In the genomic region with DNA sequence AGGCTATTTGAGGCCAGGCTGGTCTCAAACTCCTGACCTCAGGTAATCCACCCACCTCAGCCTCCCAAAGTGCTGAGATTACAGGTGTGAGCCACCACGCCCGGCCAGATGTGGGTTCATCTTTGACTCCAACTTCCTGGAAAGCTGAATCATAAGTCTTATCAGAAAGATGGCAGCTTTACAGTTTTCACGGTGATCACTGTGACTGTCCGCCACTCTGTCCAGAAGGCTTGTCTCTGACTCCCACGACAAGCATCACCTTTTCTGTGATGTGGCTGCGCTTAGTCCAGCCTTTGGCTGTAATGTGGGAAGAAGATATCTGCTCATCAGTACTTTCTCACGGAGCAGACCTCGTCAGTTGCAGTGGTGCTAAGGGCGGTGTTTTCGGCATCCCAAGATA, we compare ENCODE assay signal across 1 cellular context.
TF ChIP-seq lines count a peak whose summit lies in the region.

No MANE protein-coding gene starts in this region.

TF ChIP-seq in K562, 482 proteins besides CTCF, POLR2A, EP300 and RAD21 (continued from another document and continues in another):
- TF ChIP-seq, protein P1, sequence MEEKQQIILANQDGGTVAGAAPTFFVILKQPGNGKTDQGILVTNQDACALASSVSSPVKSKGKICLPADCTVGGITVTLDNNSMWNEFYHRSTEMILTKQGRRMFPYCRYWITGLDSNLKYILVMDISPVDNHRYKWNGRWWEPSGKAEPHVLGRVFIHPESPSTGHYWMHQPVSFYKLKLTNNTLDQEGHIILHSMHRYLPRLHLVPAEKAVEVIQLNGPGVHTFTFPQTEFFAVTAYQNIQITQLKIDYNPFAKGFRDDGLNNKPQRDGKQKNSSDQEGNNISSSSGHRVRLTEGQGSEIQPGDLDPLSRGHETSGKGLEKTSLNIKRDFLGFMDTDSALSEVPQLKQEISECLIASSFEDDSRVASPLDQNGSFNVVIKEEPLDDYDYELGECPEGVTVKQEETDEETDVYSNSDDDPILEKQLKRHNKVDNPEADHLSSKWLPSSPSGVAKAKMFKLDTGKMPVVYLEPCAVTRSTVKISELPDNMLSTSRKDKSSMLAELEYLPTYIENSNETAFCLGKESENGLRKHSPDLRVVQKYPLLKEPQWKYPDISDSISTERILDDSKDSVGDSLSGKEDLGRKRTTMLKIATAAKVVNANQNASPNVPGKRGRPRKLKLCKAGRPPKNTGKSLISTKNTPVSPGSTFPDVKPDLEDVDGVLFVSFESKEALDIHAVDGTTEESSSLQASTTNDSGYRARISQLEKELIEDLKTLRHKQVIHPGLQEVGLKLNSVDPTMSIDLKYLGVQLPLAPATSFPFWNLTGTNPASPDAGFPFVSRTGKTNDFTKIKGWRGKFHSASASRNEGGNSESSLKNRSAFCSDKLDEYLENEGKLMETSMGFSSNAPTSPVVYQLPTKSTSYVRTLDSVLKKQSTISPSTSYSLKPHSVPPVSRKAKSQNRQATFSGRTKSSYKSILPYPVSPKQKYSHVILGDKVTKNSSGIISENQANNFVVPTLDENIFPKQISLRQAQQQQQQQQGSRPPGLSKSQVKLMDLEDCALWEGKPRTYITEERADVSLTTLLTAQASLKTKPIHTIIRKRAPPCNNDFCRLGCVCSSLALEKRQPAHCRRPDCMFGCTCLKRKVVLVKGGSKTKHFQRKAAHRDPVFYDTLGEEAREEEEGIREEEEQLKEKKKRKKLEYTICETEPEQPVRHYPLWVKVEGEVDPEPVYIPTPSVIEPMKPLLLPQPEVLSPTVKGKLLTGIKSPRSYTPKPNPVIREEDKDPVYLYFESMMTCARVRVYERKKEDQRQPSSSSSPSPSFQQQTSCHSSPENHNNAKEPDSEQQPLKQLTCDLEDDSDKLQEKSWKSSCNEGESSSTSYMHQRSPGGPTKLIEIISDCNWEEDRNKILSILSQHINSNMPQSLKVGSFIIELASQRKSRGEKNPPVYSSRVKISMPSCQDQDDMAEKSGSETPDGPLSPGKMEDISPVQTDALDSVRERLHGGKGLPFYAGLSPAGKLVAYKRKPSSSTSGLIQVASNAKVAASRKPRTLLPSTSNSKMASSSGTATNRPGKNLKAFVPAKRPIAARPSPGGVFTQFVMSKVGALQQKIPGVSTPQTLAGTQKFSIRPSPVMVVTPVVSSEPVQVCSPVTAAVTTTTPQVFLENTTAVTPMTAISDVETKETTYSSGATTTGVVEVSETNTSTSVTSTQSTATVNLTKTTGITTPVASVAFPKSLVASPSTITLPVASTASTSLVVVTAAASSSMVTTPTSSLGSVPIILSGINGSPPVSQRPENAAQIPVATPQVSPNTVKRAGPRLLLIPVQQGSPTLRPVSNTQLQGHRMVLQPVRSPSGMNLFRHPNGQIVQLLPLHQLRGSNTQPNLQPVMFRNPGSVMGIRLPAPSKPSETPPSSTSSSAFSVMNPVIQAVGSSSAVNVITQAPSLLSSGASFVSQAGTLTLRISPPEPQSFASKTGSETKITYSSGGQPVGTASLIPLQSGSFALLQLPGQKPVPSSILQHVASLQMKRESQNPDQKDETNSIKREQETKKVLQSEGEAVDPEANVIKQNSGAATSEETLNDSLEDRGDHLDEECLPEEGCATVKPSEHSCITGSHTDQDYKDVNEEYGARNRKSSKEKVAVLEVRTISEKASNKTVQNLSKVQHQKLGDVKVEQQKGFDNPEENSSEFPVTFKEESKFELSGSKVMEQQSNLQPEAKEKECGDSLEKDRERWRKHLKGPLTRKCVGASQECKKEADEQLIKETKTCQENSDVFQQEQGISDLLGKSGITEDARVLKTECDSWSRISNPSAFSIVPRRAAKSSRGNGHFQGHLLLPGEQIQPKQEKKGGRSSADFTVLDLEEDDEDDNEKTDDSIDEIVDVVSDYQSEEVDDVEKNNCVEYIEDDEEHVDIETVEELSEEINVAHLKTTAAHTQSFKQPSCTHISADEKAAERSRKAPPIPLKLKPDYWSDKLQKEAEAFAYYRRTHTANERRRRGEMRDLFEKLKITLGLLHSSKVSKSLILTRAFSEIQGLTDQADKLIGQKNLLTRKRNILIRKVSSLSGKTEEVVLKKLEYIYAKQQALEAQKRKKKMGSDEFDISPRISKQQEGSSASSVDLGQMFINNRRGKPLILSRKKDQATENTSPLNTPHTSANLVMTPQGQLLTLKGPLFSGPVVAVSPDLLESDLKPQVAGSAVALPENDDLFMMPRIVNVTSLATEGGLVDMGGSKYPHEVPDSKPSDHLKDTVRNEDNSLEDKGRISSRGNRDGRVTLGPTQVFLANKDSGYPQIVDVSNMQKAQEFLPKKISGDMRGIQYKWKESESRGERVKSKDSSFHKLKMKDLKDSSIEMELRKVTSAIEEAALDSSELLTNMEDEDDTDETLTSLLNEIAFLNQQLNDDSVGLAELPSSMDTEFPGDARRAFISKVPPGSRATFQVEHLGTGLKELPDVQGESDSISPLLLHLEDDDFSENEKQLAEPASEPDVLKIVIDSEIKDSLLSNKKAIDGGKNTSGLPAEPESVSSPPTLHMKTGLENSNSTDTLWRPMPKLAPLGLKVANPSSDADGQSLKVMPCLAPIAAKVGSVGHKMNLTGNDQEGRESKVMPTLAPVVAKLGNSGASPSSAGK (IDR thresholded peaks at IDR 0.05), result no peak
- TF ChIP-seq, protein P2, sequence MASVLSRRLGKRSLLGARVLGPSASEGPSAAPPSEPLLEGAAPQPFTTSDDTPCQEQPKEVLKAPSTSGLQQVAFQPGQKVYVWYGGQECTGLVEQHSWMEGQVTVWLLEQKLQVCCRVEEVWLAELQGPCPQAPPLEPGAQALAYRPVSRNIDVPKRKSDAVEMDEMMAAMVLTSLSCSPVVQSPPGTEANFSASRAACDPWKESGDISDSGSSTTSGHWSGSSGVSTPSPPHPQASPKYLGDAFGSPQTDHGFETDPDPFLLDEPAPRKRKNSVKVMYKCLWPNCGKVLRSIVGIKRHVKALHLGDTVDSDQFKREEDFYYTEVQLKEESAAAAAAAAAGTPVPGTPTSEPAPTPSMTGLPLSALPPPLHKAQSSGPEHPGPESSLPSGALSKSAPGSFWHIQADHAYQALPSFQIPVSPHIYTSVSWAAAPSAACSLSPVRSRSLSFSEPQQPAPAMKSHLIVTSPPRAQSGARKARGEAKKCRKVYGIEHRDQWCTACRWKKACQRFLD (CRISPR knock-in tag; IDR thresholded peaks at IDR 0.05), result no peak
- TF ChIP-seq, protein P3, sequence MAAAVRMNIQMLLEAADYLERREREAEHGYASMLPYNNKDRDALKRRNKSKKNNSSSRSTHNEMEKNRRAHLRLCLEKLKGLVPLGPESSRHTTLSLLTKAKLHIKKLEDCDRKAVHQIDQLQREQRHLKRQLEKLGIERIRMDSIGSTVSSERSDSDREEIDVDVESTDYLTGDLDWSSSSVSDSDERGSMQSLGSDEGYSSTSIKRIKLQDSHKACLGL (CRISPR knock-in tag; IDR thresholded peaks at IDR 0.05; ENCODE audit: borderline replicate concordance, poor library complexity, severe bottlenecking), result no peak
- TF ChIP-seq ZKSCAN3 (CRISPR knock-in tag; IDR thresholded peaks at IDR 0.05) (no peak), HDGF (IDR thresholded peaks at IDR 0.05) (no peak), NFYB (IDR thresholded peaks at IDR 0.05; ENCODE audit: extremely low read depth, insufficient read length) (no peak), CHD4 (IDR thresholded peaks at IDR 0.05; ENCODE audit: insufficient read depth, insufficient replicate concordance, low read depth, low read length, poor library complexity, severe bottlenecking) (no peak), HDAC3 (IDR thresholded peaks at IDR 0.05; ENCODE audit: borderline replicate concordance, partially characterized antibody) (no peak), ZNF146 (CRISPR knock-in tag; IDR thresholded peaks at IDR 0.05; ENCODE audit: unreplicated experiment) (no peak), TCF7L2 (IDR thresholded peaks at IDR 0.05; ENCODE audit: low read depth, low read length) (no peak), ZNF184 (CRISPR knock-in tag; IDR thresholded peaks at IDR 0.05) (no peak), CSDE1 (IDR thresholded peaks at IDR 0.05) (no peak), GTF2A2 (tag; IDR thresholded peaks at IDR 0.05) (no peak), GATA2 (CRISPR knock-in tag; IDR thresholded peaks at IDR 0.05) (peak; percentile 59; the same call in 1 of the 2 replicates), SNRNP70 (optimal IDR thresholded peaks at IDR 0.05; ENCODE audit: low read depth, low read length) (no peak), ZNF79 (CRISPR knock-in tag; IDR thresholded peaks at IDR 0.05; ENCODE audit: low read depth) (no peak), SMARCC2 (IDR thresholded peaks at IDR 0.05; ENCODE audit: low read depth) (no peak), MAFG (tag; conservative IDR thresholded peaks at IDR 0.05) (no peak), RB1 (IDR thresholded peaks at IDR 0.05; ENCODE audit: low read depth) (no peak), NELFE (IDR thresholded peaks at IDR 0.05; ENCODE audit: insufficient read depth, insufficient read length) (no peak), ATF1 (CRISPR knock-in tag; IDR thresholded peaks at IDR 0.05) (no peak), ATF1 (tag; IDR thresholded peaks at IDR 0.05) (no peak), ZFP36 (IDR thresholded peaks at IDR 0.05; ENCODE audit: low read depth, low read length, partially characterized antibody) (no peak), SAFB (IDR thresholded peaks at IDR 0.05; ENCODE audit: borderline replicate concordance, low read depth, low read length) (no peak), HMGN3 (IDR thresholded peaks at IDR 0.05; ENCODE audit: borderline replicate concordance, extremely low read depth, insufficient read length, low read depth, low read length) (no peak), FOSL1 (tag; conservative IDR thresholded peaks at IDR 0.05) (peak; percentile 87), HMG20B (CRISPR knock-in tag; IDR thresholded peaks at IDR 0.05) (no peak), BDP1 (IDR thresholded peaks at IDR 0.05; ENCODE audit: insufficient read depth, insufficient read length) (no peak), TARDBP (IDR thresholded peaks at IDR 0.05) (no peak), DIDO1 (tag; IDR thresholded peaks at IDR 0.05; ENCODE audit: low read depth) (no peak), E2F3 (CRISPR knock-in tag; IDR thresholded peaks at IDR 0.05) (no peak), ILF3 (IDR thresholded peaks at IDR 0.05; ENCODE audit: borderline replicate concordance) (no peak), FOXA3 (CRISPR knock-in tag; conservative IDR thresholded peaks at IDR 0.05 in 1 of 2, IDR thresholded peaks at IDR 0.05 in 1 of 2) (no peak), MECOM (CRISPR knock-in tag; IDR thresholded peaks at IDR 0.05) (no peak)
- TF ChIP-seq, protein P4, sequence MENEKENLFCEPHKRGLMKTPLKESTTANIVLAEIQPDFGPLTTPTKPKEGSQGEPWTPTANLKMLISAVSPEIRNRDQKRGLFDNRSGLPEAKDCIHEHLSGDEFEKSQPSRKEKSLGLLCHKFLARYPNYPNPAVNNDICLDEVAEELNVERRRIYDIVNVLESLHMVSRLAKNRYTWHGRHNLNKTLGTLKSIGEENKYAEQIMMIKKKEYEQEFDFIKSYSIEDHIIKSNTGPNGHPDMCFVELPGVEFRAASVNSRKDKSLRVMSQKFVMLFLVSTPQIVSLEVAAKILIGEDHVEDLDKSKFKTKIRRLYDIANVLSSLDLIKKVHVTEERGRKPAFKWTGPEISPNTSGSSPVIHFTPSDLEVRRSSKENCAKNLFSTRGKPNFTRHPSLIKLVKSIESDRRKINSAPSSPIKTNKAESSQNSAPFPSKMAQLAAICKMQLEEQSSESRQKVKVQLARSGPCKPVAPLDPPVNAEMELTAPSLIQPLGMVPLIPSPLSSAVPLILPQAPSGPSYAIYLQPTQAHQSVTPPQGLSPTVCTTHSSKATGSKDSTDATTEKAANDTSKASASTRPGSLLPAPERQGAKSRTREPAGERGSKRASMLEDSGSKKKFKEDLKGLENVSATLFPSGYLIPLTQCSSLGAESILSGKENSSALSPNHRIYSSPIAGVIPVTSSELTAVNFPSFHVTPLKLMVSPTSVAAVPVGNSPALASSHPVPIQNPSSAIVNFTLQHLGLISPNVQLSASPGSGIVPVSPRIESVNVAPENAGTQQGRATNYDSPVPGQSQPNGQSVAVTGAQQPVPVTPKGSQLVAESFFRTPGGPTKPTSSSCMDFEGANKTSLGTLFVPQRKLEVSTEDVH (IDR thresholded peaks at IDR 0.05; ENCODE audit: low read depth, partially characterized antibody), result no peak
- TF ChIP-seq, protein P5, sequence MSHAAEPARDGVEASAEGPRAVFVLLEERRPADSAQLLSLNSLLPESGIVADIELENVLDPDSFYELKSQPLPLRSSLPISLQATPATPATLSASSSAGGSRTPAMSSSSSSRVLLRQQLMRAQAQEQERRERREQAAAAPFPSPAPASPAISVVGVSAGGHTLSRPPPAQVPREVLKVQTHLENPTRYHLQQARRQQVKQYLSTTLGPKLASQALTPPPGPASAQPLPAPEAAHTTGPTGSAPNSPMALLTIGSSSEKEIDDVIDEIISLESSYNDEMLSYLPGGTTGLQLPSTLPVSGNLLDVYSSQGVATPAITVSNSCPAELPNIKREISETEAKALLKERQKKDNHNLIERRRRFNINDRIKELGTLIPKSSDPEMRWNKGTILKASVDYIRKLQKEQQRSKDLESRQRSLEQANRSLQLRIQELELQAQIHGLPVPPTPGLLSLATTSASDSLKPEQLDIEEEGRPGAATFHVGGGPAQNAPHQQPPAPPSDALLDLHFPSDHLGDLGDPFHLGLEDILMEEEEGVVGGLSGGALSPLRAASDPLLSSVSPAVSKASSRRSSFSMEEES (CRISPR knock-in tag; IDR thresholded peaks at IDR 0.05), result no peak
- TF ChIP-seq, protein P6, sequence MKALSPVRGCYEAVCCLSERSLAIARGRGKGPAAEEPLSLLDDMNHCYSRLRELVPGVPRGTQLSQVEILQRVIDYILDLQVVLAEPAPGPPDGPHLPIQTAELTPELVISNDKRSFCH (CRISPR knock-in tag; IDR thresholded peaks at IDR 0.05), result no peak
- TF ChIP-seq, protein P6 (tag; IDR thresholded peaks at IDR 0.05), result no peak
- TF ChIP-seq, protein P7, sequence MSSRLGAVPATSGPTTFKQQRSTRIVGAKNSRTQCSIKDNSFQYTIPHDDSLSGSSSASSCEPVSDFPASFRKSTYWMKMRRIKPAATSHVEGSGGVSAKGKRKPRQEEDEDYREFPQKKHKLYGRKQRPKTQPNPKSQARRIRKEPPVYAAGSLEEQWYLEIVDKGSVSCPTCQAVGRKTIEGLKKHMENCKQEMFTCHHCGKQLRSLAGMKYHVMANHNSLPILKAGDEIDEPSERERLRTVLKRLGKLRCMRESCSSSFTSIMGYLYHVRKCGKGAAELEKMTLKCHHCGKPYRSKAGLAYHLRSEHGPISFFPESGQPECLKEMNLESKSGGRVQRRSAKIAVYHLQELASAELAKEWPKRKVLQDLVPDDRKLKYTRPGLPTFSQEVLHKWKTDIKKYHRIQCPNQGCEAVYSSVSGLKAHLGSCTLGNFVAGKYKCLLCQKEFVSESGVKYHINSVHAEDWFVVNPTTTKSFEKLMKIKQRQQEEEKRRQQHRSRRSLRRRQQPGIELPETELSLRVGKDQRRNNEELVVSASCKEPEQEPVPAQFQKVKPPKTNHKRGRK (tag; IDR thresholded peaks at IDR 0.05), result no peak
- TF ChIP-seq, protein P8, sequence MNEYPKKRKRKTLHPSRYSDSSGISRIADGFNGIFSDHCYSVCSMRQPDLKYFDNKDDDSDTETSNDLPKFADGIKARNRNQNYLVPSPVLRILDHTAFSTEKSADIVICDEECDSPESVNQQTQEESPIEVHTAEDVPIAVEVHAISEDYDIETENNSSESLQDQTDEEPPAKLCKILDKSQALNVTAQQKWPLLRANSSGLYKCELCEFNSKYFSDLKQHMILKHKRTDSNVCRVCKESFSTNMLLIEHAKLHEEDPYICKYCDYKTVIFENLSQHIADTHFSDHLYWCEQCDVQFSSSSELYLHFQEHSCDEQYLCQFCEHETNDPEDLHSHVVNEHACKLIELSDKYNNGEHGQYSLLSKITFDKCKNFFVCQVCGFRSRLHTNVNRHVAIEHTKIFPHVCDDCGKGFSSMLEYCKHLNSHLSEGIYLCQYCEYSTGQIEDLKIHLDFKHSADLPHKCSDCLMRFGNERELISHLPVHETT (CRISPR knock-in tag; conservative IDR thresholded peaks at IDR 0.05 in 1 of 2, IDR thresholded peaks at IDR 0.05 in 1 of 2), result no peak
